34 cellular contexts compared by ENCODE assay signal in genomic region chr19:19847781-19848180, GRCh38. TPM values are rescaled to one million over a fixed set of nuclear protein-coding genes. Genes with fewer than 3 reads are reported as not detected.
DNase-seq lines count a peak whose midpoint lies in the region; ATAC-seq and TF ChIP-seq lines count a peak whose summit lies in the region.
"Had no signal": no experiment of that assay in that cellular context is flagged by ENCODE, and none has a peak within 500 bp of the region (broad histone marks: within the 10 kb centered on the region; RNA-seq: fewer than 3 reads in every experiment).

No MANE protein-coding gene starts in this region.

- H3K27me3 Mint-ChIP-seq in T-helper 17 cell, result no peaks in the 10 kb centered on the region
- H3K27me3 Mint-ChIP-seq: B cell; CD4-positive, alpha-beta memory T cell; CD4-positive, alpha-beta T cell; CD4-positive, CD25-positive, alpha-beta regulatory T cell; CD8-positive, alpha-beta memory T cell had no signal

- H3K9me3 ChIP-seq in DND-41 (ENCODE audit: insufficient read depth, low read length, severe bottlenecking) (peaks cover 4% of the 10 kb centered on the region), T-helper 17 cell (ENCODE audit: control insufficient read depth, low read length, poor library complexity, severe bottlenecking) (no peaks in the 10 kb centered on the region), trophoblast cell (ENCODE audit: insufficient read depth, low read depth, low read length) (no peaks in the 10 kb centered on the region)
- H3K9me3 ChIP-seq: BE2C had no signal

- no peak overlapping the region for H3K23ac ChIP-seq in trophoblast cell (ENCODE audit: low read length)

- WGBS in trophoblast cell (ENCODE audit: extremely low coverage, insufficient coverage, insufficient read length), result no CpG with 5 or more reads among the region's 12 CpGs

- H3K4me1 ChIP-seq in DND-41 (ENCODE audit: insufficient read depth, low read length) (no peaks in the 10 kb centered on the region), trophoblast cell (ENCODE audit: control insufficient read depth in 1 of 2, insufficient read depth in 2 of 2, low read length in 2 of 2) (peaks cover 4% of the 10 kb centered on the region in 2 experiments)
- H3K4me1 ChIP-seq: A549; BE2C; BLaER1; BLaER1 treated with 17β-estradiol and CSF1 and Interleukin-3, amounts not matched to agents 10 nM and 100 nM; Caco-2 had no signal

- H4K12ac ChIP-seq in trophoblast cell (ENCODE audit: low read depth, low read length), result no peak overlapping the region

- H4K91ac ChIP-seq in trophoblast cell (ENCODE audit: low read depth, low read length), result no peak overlapping the region

- no peak for TF ChIP-seq CTCF in DND-41 (IDR thresholded peaks at IDR 0.05; ENCODE audit: borderline replicate concordance, extremely low read depth, low read length, poor library complexity, severe bottlenecking)

- H2BK120ac ChIP-seq in trophoblast cell (ENCODE audit: insufficient read depth, low read length, poor library complexity), result no peak overlapping the region

- no peak overlapping the region for H2BK5ac ChIP-seq in trophoblast cell (ENCODE audit: low read depth, low read length, poor library complexity)

- H3K18ac ChIP-seq in trophoblast cell (ENCODE audit: low read length), result no peak overlapping the region

- H3K36me3 ChIP-seq in DND-41 (ENCODE audit: insufficient read depth, low read length) (no peaks in the 10 kb centered on the region), trophoblast cell (ENCODE audit: control insufficient read depth in 1 of 2, insufficient read depth in 2 of 2, low read length in 2 of 2) (peaks cover 4 to 11% of the 10 kb centered on the region in 2 experiments)
- H3K36me3 ChIP-seq: BE2C had no signal

- H2AFZ ChIP-seq in DND-41 (ENCODE audit: low read depth, low read length), result peak overlapping the region; percentile 3; the same call in 1 of the 2 replicates
- H2AFZ ChIP-seq in trophoblast cell (ENCODE audit: insufficient read depth, low read length, poor library complexity), result no peak overlapping the region

- H3K27ac ChIP-seq in DND-41 (ENCODE audit: low read length), result no peak overlapping the region
- H3K27ac ChIP-seq in trophoblast cell (ENCODE audit: low read depth, low read length), result no peak overlapping the region
- H3K27ac ChIP-seq: 22Rv1; A549; BLaER1; BLaER1 treated with 17β-estradiol and CSF1 and Interleukin-3, amounts not matched to agents 10 nM and 100 nM; C4-2B had no signal

- H3K4me3 ChIP-seq in DND-41 (ENCODE audit: low read depth in 1 of 2, low read length in 2 of 2), result no peak overlapping the region
- no peak overlapping the region for H3K4me3 ChIP-seq in trophoblast cell (ENCODE audit: low read depth, low read length)
- H3K4me3 ChIP-seq: A549; BLaER1; BLaER1 treated with 17β-estradiol and CSF1 and Interleukin-3, amounts not matched to agents 10 nM and 100 nM had no signal

- DNase-seq in DND-41 (no peak), T-helper 17 cell (no peak), trophoblast cell (peak; percentile 61 to 68), iPS-NIHi11 (ENCODE audit: low spot score) (no peak), DMS53 treated with DMSO at 0.1 percent for 48 hours (lab: John Stamatoyannopoulos, UW; ENCODE audit: unreplicated experiment) (no peak)
- DNase-seq: 8988T; ACHN; AML-193; BE2C; C1 segment of cervical spinal cord; Caco-2; Calu3; CD4-positive, alpha-beta memory T cell; CD4-positive, alpha-beta T cell; CD4-positive, CD25-positive, alpha-beta regulatory T cell; CD8-positive, alpha-beta memory T cell; CD8-positive, alpha-beta T cell; COR-L47; DMS 273 treated with DMSO at 0.1 percent for 48 hours; DMS153; DMS53; DMS79; DMS79 treated with DMSO at 0.1 percent for 48 hours; EL had no signal

- H3K4me2 ChIP-seq in DND-41 (ENCODE audit: insufficient read depth, low read length) (no peak overlapping the region), trophoblast cell (ENCODE audit: low read length) (no peak overlapping the region)
- H3K4me2 ChIP-seq: A549; BLaER1; BLaER1 treated with 17β-estradiol and CSF1 and Interleukin-3, amounts not matched to agents 10 nM and 100 nM had no signal

- no peak overlapping the region for H3K4me3 Mint-ChIP-seq in T-helper 17 cell
- H3K4me3 Mint-ChIP-seq: B cell; CD14-positive monocyte; CD4-positive, alpha-beta memory T cell; CD4-positive, alpha-beta T cell; CD4-positive, CD25-positive, alpha-beta regulatory T cell; CD8-positive, alpha-beta memory T cell; CD8-positive, alpha-beta T cell had no signal

- no peaks in the 10 kb centered on the region for H3K79me1 ChIP-seq in trophoblast cell (ENCODE audit: low read length)

- ATAC-seq in DND-41 (ENCODE audit: insufficient read depth, low read depth) (no peak), T-helper 17 cell (no peak), HG02610 (IDR thresholded peaks at IDR 0.05; ENCODE audit: unreplicated experiment) (no peak)
- ATAC-seq: A549; CD8-positive, alpha-beta T cell had no signal

- no peaks in the 10 kb centered on the region for H3K27me3 ChIP-seq in DND-41 (ENCODE audit: insufficient read depth, low read length, poor library complexity)
- H3K27me3 ChIP-seq in trophoblast cell (ENCODE audit: insufficient read depth, low read length), result no peaks in the 10 kb centered on the region
- H3K27me3 ChIP-seq: BE2C; BLaER1; BLaER1 treated with 17β-estradiol and CSF1 and Interleukin-3, amounts not matched to agents 10 nM and 100 nM had no signal

- no peak overlapping the region for H3K9ac ChIP-seq in DND-41 (ENCODE audit: low read depth, low read length)
- no peak overlapping the region for H3K9ac ChIP-seq in trophoblast cell (ENCODE audit: low read length)
- H3K9ac ChIP-seq: BLaER1; BLaER1 treated with 17β-estradiol and CSF1 and Interleukin-3, amounts not matched to agents 10 nM and 100 nM had no signal

- H3K4ac ChIP-seq in trophoblast cell (ENCODE audit: low read depth, low read length), result no peak overlapping the region

- H3K27ac Mint-ChIP-seq in T-helper 17 cell, result peak overlapping the region; percentile 69
- H3K27ac Mint-ChIP-seq: B cell; CD14-positive monocyte; CD4-positive, alpha-beta memory T cell; CD4-positive, alpha-beta T cell; CD8-positive, alpha-beta memory T cell; CD8-positive, alpha-beta T cell had no signal

- H4K20me1 ChIP-seq in DND-41 (ENCODE audit: insufficient read depth, low read length), result no peaks in the 10 kb centered on the region
- H4K20me1 ChIP-seq: BLaER1; BLaER1 treated with 17β-estradiol and CSF1 and Interleukin-3, amounts not matched to agents 10 nM and 100 nM had no signal

- no peaks in the 10 kb centered on the region for H3K4me1 Mint-ChIP-seq in T-helper 17 cell
- H3K4me1 Mint-ChIP-seq: CD4-positive, alpha-beta memory T cell; CD4-positive, CD25-positive, alpha-beta regulatory T cell; CD8-positive, alpha-beta memory T cell had no signal

- peaks cover 2% of the 10 kb centered on the region for H3K36me3 Mint-ChIP-seq in T-helper 17 cell (ENCODE audit: low read depth)
- H3K36me3 Mint-ChIP-seq: CD14-positive monocyte; CD4-positive, CD25-positive, alpha-beta regulatory T cell had no signal

- H2BK12ac ChIP-seq in trophoblast cell (ENCODE audit: low read length), result no peak overlapping the region

- peak overlapping the region; percentile 28 for H4K8ac ChIP-seq in trophoblast cell (ENCODE audit: low read depth, low read length)

- no peak overlapping the region for H3K14ac ChIP-seq in trophoblast cell (ENCODE audit: low read length)

- H2AK5ac ChIP-seq in trophoblast cell (ENCODE audit: low read length), result no peak overlapping the region

- H3K79me2 ChIP-seq in DND-41 (ENCODE audit: insufficient read depth, low read length) (no peaks in the 10 kb centered on the region), trophoblast cell (ENCODE audit: control insufficient read depth, insufficient read depth, low read length, poor library complexity) (no peaks in the 10 kb centered on the region)

RNA-seq across cellular contexts. Expression of gene ZNF253, which starts 17.9 kb away (rescaled TPM):
- 1 to 10 TPM; 5.8 to 8.0 TPM for total RNA-seq in T-helper 17 cell
- polyA plus RNA-seq in trophoblast cell (2013), result 15.2 and 15.4 TPM in 2 replicates
- polyA plus RNA-seq: A549 had no signal

RNA-seq across cellular contexts. Expression of gene ZNF506, which starts 26.2 kb away (rescaled TPM):
- total RNA-seq in T-helper 17 cell, result 10 to 100 TPM; 31.7 to 50.6 TPM
- 12.6 and 13.6 TPM in 2 replicates for polyA plus RNA-seq in trophoblast cell (2013)
- total RNA-seq: A172, G401 had no signal

RNA-seq across cellular contexts. Expression of gene ZNF93, which starts 53.0 kb away (rescaled TPM):
- 1 to 10 TPM; 3.9 to 4.4 TPM for total RNA-seq in T-helper 17 cell
- 38.8 and 40.5 TPM in 2 replicates for polyA plus RNA-seq in trophoblast cell (2013)
- total RNA-seq: G401 had no signal
- polyA plus RNA-seq: A549 had no signal

Comparison
In these comparisons a context has a peak if more than half of its experiments do, and no peak if none do; other contexts are left out.
1. DNase-seq: peak in trophoblast cell (2 of 2); none in DND-41 (single experiment), T-helper 17 cell (0 of 3), iPS-NIHi11 (single experiment) and DMS53 treated with DMSO at 0.1 percent for 48 hours (single experiment).